In genomic region chr14:24435998-24436354, GRCh38 we compare ENCODE assay signal across 10 cellular contexts. TPM values are rescaled to one million over a fixed set of nuclear protein-coding genes. Genes with fewer than 3 reads are reported as not detected.
DNase-seq lines count a peak whose midpoint lies in the region; ATAC-seq, FAIRE-seq and TF ChIP-seq lines count a peak whose summit lies in the region.
"Had no signal": no experiment of that assay in that cellular context is flagged by ENCODE, and none has a peak within 500 bp of the region (broad histone marks: within the 10 kb centered on the region; RNA-seq: fewer than 3 reads in every experiment).

No MANE protein-coding gene starts in this region.

- no peaks in the 10 kb centered on the region for H3K79me1 ChIP-seq in trophoblast cell (ENCODE audit: low read length)

- TF ChIP-seq POLR2A in HepG2 (IDR thresholded peaks at IDR 0.05; ENCODE audit: insufficient read depth in 1 of 2, low read depth in 2 of 2, low read length in 2 of 2) (no peak), right lobe of liver (IDR thresholded peaks at IDR 0.05) (no peak), uterus (IDR thresholded peaks at IDR 0.05) (no peak), H54 (IDR thresholded peaks at IDR 0.05; ENCODE audit: low read depth, low read length) (no peak)

- H3K4me1 ChIP-seq in HepG2 (ENCODE audit: insufficient read depth, low read length) (peaks cover 26% of the 10 kb centered on the region), right lobe of liver (peaks cover 0 to 18% (median 5%) of the 10 kb centered on the region in 4 donors), neutrophil (ENCODE audit: control insufficient read depth in 1 of 2, insufficient read depth in 1 of 2, low read depth in 1 of 2, low read length in 1 of 2) (peaks cover 30 to 34% of the 10 kb centered on the region in 2 experiments), uterus (peaks cover 0 to 17% of the 10 kb centered on the region in 2 donors), trophoblast cell (ENCODE audit: control insufficient read depth in 1 of 2, insufficient read depth in 2 of 2, low read length in 2 of 2) (peaks cover 5 to 7% of the 10 kb centered on the region in 2 experiments)

- no peak overlapping the region for H3K14ac ChIP-seq in trophoblast cell (ENCODE audit: low read length)

- CTCF ChIA-PET in HepG2 (lab: Yijun Ruan, JAX; ENCODE audit: low intra/inter-chr PET ratio, low total read pairs), result interaction anchor here (0.8 to 11.8 kb wide), 6 partner anchors 24 to 120 kb away, joined by 3 to 295 read pairs (median 5); partner anchors contain the start of genes ADCY4 and NFATC4

- POLR2A ChIA-PET in HepG2 (lab: Yijun Ruan, JAX), result interaction anchor here (0.8 to 4.1 kb wide), 10 partner anchors 9 to 342 kb away, joined by 3 to 39 read pairs (median 7); partner anchors contain the start of genes CIDEB, IPO4, PCK2 and RABGGTA

- H3K23ac ChIP-seq in trophoblast cell (ENCODE audit: low read length), result no peak overlapping the region

- no peak overlapping the region for H3K18ac ChIP-seq in trophoblast cell (ENCODE audit: low read length)

- TF ChIP-seq EP300 in HepG2 (IDR thresholded peaks at IDR 0.05; ENCODE audit: low read depth in 2 of 2, low read length in 2 of 2) (no peak), HepG2 (CRISPR knock-in tag; IDR thresholded peaks at IDR 0.05; ENCODE audit: borderline replicate concordance) (no peak)

- no TSS peak for BruUV-seq in HepG2 (replicated peaks; lab: Mats Ljungman, UMichigan)

- H2BK12ac ChIP-seq in trophoblast cell (ENCODE audit: low read length), result no peak overlapping the region

- TF ChIP-seq RAD21 in HepG2 (CRISPR knock-in tag; IDR thresholded peaks at IDR 0.05), result no peak

- peaks cover 56 to 72% of the 10 kb centered on the region in 2 experiments for H3K36me3 ChIP-seq in HepG2 (replicated peaks in 1 of 2; ENCODE audit: control insufficient read depth in 1 of 2, insufficient read depth in 2 of 2, low read length in 2 of 2)
- H3K36me3 ChIP-seq in right lobe of liver, result peaks cover 0 to 73% (median 24%) of the 10 kb centered on the region in 4 donors
- H3K36me3 ChIP-seq in neutrophil, result peaks cover 93% of the 10 kb centered on the region
- no peaks in the 10 kb centered on the region for H3K36me3 ChIP-seq in uterus
- H3K36me3 ChIP-seq in trophoblast cell (ENCODE audit: control insufficient read depth in 1 of 2, insufficient read depth in 2 of 2, low read length in 2 of 2), result peaks cover 43 to 61% of the 10 kb centered on the region in 2 experiments

- no peak overlapping the region for H3K4me3 ChIP-seq in HepG2 (replicated peaks in 1 of 3; ENCODE audit: insufficient read depth in 1 of 3, low read depth in 2 of 3, low read length in 3 of 3)
- H3K4me3 ChIP-seq in right lobe of liver, result no peak overlapping the region
- H3K4me3 ChIP-seq in neutrophil (ENCODE audit: low read depth in 1 of 2, low read length in 1 of 2), result no peak overlapping the region
- H3K4me3 ChIP-seq in uterus, result no peak overlapping the region
- no peak overlapping the region for H3K4me3 ChIP-seq in trophoblast cell (ENCODE audit: low read depth, low read length)

- ATAC-seq in HepG2, result no peak
- no peak for ATAC-seq in right lobe of liver
- no peak for ATAC-seq in GM21825 (IDR thresholded peaks at IDR 0.05; ENCODE audit: unreplicated experiment)

- H2AFZ ChIP-seq in HepG2 (ENCODE audit: low read length), result no peak overlapping the region
- H2AFZ ChIP-seq in trophoblast cell (ENCODE audit: insufficient read depth, low read length, poor library complexity), result no peak overlapping the region

- in situ Hi-C loops in HepG2 (cut with HindIII; ENCODE audit: extremely low pct_ligation_motif_present, low pct_unique_long_range_greater_than_20kb), result loop anchor here (10.0 kb wide), 1 partner anchor 191 kb away; the partner anchor contains the start of gene TINF2

- no peak overlapping the region for H4K12ac ChIP-seq in trophoblast cell (ENCODE audit: low read depth, low read length)

- H2AK5ac ChIP-seq in trophoblast cell (ENCODE audit: low read length), result no peak overlapping the region

- no peak overlapping the region for H4K8ac ChIP-seq in trophoblast cell (ENCODE audit: low read depth, low read length)

- H3K27me3 ChIP-seq in HepG2 (ENCODE audit: control insufficient read depth in 1 of 2, insufficient read depth in 2 of 2, low read length in 2 of 2) (no peaks in the 10 kb centered on the region), right lobe of liver (no peaks in the 10 kb centered on the region), neutrophil (no peaks in the 10 kb centered on the region), uterus (no peaks in the 10 kb centered on the region), trophoblast cell (ENCODE audit: insufficient read depth, low read length) (no peaks in the 10 kb centered on the region)

- H3K27ac ChIP-seq in HepG2 (ENCODE audit: extremely low read length, insufficient read depth, low read length) (no peak overlapping the region), right lobe of liver (peak overlapping the region in 1 of 3 donors; percentile 4), neutrophil (peak overlapping the region; percentile 50), uterus (peak overlapping the region; percentile 58 to 74), trophoblast cell (ENCODE audit: low read depth, low read length) (no peak overlapping the region)

- DNase-seq in HepG2 (ENCODE audit: low spot score) (no peak), right lobe of liver (no peak), cerebellum (ENCODE audit: low spot score) (peak; percentile 7), uterus (no peak), trophoblast cell (no peak), H54 (ENCODE audit: insufficient read length, low spot score) (no peak)
- DNase-seq: activated CD4-positive, CD25-positive, alpha-beta regulatory T cell treated with anti-CD3 and anti-CD28 coated beads, Interleukin-2, amount 50 U/mL, for 72 hours; stimulated activated CD4-positive, alpha-beta T cell treated with anti-CD3 and anti-CD28 coated beads, Interleukin-12 subunit alpha, Interleukin-12 subunit beta, amount 100 ng/mL, for 4 hours had no signal

- no peak for TF ChIP-seq CTCF in HepG2 (CRISPR knock-in tag; IDR thresholded peaks at IDR 0.05)
- TF ChIP-seq CTCF in right lobe of liver (IDR thresholded peaks at IDR 0.05), result no peak
- no peak for TF ChIP-seq CTCF in neutrophil (IDR thresholded peaks at IDR 0.05)
- no peak for TF ChIP-seq CTCF in uterus (IDR thresholded peaks at IDR 0.05)

- H4K91ac ChIP-seq in trophoblast cell (ENCODE audit: low read depth, low read length), result no peak overlapping the region

- no peaks in the 10 kb centered on the region for H3K9me3 ChIP-seq in HepG2 (ENCODE audit: low read length)
- no peaks in the 10 kb centered on the region for H3K9me3 ChIP-seq in right lobe of liver
- no peaks in the 10 kb centered on the region for H3K9me3 ChIP-seq in neutrophil
- no peaks in the 10 kb centered on the region for H3K9me3 ChIP-seq in uterus
- no peaks in the 10 kb centered on the region for H3K9me3 ChIP-seq in trophoblast cell (ENCODE audit: insufficient read depth, low read depth, low read length)

- H3K4me2 ChIP-seq in HepG2 (ENCODE audit: low read depth, low read length) (no peak overlapping the region), trophoblast cell (ENCODE audit: low read length) (no peak overlapping the region)

- H2BK5ac ChIP-seq in trophoblast cell (ENCODE audit: low read depth, low read length, poor library complexity), result no peak overlapping the region

- no peak for FAIRE-seq in HepG2 (lab: Jason Lieb, UNC)
- FAIRE-seq in H54 (lab: Jason Lieb, UNC), result no peak

- peaks cover 4% of the 10 kb centered on the region for H3K79me2 ChIP-seq in HepG2 (ENCODE audit: insufficient read depth, low read length)
- H3K79me2 ChIP-seq in trophoblast cell (ENCODE audit: control insufficient read depth, insufficient read depth, low read length, poor library complexity), result no peaks in the 10 kb centered on the region

- no peak overlapping the region for H3K4ac ChIP-seq in trophoblast cell (ENCODE audit: low read depth, low read length)

- H3K9ac ChIP-seq in HepG2 (ENCODE audit: insufficient read depth, low read depth, low read length), result no peak overlapping the region
- no peak overlapping the region for H3K9ac ChIP-seq in trophoblast cell (ENCODE audit: low read length)

- H4K20me1 ChIP-seq in HepG2 (ENCODE audit: insufficient read depth, low read length), result peaks cover 16% of the 10 kb centered on the region

- 79% methylated on average over 6 of the region's 6 CpGs for WGBS in HepG2 (ENCODE audit: low lambda C conversion rate)
- WGBS in right lobe of liver (ENCODE audit: insufficient coverage, low coverage, low lambda C conversion rate, missing lambda C conversion rate), result 25% methylated on average over 4 of the region's 6 CpGs
- no CpG with 5 or more reads among the region's 6 CpGs for WGBS in trophoblast cell (ENCODE audit: extremely low coverage, insufficient coverage, insufficient read length)

- no peak overlapping the region for H2BK120ac ChIP-seq in trophoblast cell (ENCODE audit: insufficient read depth, low read length, poor library complexity)

- intact Hi-C loops in HepG2 (cut with micrococcal nuclease; ENCODE audit: unreplicated experiment) (loop anchor here (1.0 to 10.0 kb wide), 4 partner anchors 71 to 851 kb away; no protein-coding TSS in a partner anchor), right lobe of liver (cut with DNase I) (loop anchor here in 1 of 2 donors (5.0 kb wide), 1 partner anchor 104 kb away; no protein-coding TSS in a partner anchor), uterus (cut with DNase I; ENCODE audit: low total_unique reads) (loop anchor here (10.0 kb wide), 2 partner anchors 101 to 201 kb away; partner anchors contain the start of genes ADCY4, GMPR2, NEDD8 and RIPK3)

RNA-seq across cellular contexts. Expression of gene KHNYN, which starts 6.2 kb away (rescaled TPM):
- total RNA-seq in HepG2 (2016; rRNA removed; fragmentation: Illumina TruSeq; extraction: Trizol), result 72.2 and 75.7 TPM in 2 replicates
- total RNA-seq in HepG2 (2016; cell fraction: cytosol; rRNA removed; fragmentation: Illumina TruSeq; extraction: Trizol; ENCODE audit: low read depth), result 10.2 and 10.7 TPM in 2 replicates
- 60.0 and 78.8 TPM in 2 replicates for total RNA-seq in HepG2 (2016; cell fraction: insoluble cytoplasmic fraction; rRNA removed; fragmentation: Illumina TruSeq; extraction: Trizol)
- 35.9 and 40.5 TPM in 2 replicates for total RNA-seq in HepG2 (2016; cell fraction: membrane; rRNA removed; fragmentation: Illumina TruSeq; extraction: Trizol)
- total RNA-seq in HepG2 (2016; cell fraction: nucleus; rRNA removed; fragmentation: Illumina TruSeq; extraction: Trizol), result 62.0 and 78.7 TPM in 2 replicates
- polyA plus RNA-seq in HepG2 (2011; rRNA removed), result 52.8 and 76.4 TPM in 2 replicates
- 36.1 and 40.8 TPM in 2 replicates for polyA plus RNA-seq in HepG2 (2011; cell fraction: cytosol; rRNA removed)
- polyA plus RNA-seq in HepG2 (2011; cell fraction: nucleus; rRNA removed), result 158 and 160 TPM in 2 replicates
- 82.6 and 83.5 TPM in 2 replicates for polyA plus RNA-seq in HepG2 (2012)
- polyA plus RNA-seq in HepG2 (2016; cell fraction: cytosol; fragmentation: Illumina TruSeq; extraction: Trizol; ENCODE audit: low read depth), result 4.7 and 5.4 TPM in 2 replicates
- polyA plus RNA-seq in HepG2 (2016; cell fraction: insoluble cytoplasmic fraction; fragmentation: Illumina TruSeq; extraction: Trizol; ENCODE audit: low read depth), result 37.4 and 41.5 TPM in 2 replicates
- 19.0 and 20.9 TPM in 2 replicates for polyA plus RNA-seq in HepG2 (2016; cell fraction: membrane; fragmentation: Illumina TruSeq; extraction: Trizol; ENCODE audit: low read depth)
- polyA plus RNA-seq in HepG2 (2016; cell fraction: nucleus; fragmentation: Illumina TruSeq; extraction: Trizol; ENCODE audit: insufficient read depth, low read depth), result 71.6 and 72.4 TPM in 2 replicates
- 29.4 and 108 TPM in 2 replicates for polyA minus RNA-seq in HepG2 (2011; rRNA and poly(A)+ RNA removed; ENCODE audit: low replicate concordance)
- polyA minus RNA-seq in HepG2 (2011; cell fraction: cytosol; rRNA and poly(A)+ RNA removed), result 32.8 and 41.4 TPM in 2 replicates
- polyA minus RNA-seq in HepG2 (2011; cell fraction: nucleus; rRNA and poly(A)+ RNA removed), result 109 and 126 TPM in 2 replicates
- 10 to 100 TPM; 19.6 to 24.9 (median 21.4) TPM for total RNA-seq in right lobe of liver
- 21.9 TPM for total RNA-seq in cerebellum
- total RNA-seq in uterus, result 10 to 100 TPM; 16.5 to 88.6 (median 66.1) TPM
- polyA plus RNA-seq in trophoblast cell (2013), result 24.7 and 26.0 TPM in 2 replicates

RNA-seq across cellular contexts. Expression of gene CBLN3, which starts 6.5 kb away (rescaled TPM):
- 0.45 and 0.66 TPM in 2 replicates for total RNA-seq in HepG2 (2016; rRNA removed; fragmentation: Illumina TruSeq; extraction: Trizol)
- 0.62 and 0.81 TPM in 2 replicates for total RNA-seq in HepG2 (2016; cell fraction: cytosol; rRNA removed; fragmentation: Illumina TruSeq; extraction: Trizol; ENCODE audit: low read depth)
- total RNA-seq in HepG2 (2016; cell fraction: insoluble cytoplasmic fraction; rRNA removed; fragmentation: Illumina TruSeq; extraction: Trizol), result 0.58 and 0.78 TPM in 2 replicates
- 1.3 TPM in 2 replicates for total RNA-seq in HepG2 (2016; cell fraction: membrane; rRNA removed; fragmentation: Illumina TruSeq; extraction: Trizol)
- total RNA-seq in HepG2 (2016; cell fraction: nucleus; rRNA removed; fragmentation: Illumina TruSeq; extraction: Trizol), result 0.47 and 0.60 TPM in 2 replicates
- 0.74 and 0.98 TPM in 2 replicates for polyA plus RNA-seq in HepG2 (2011; rRNA removed)
- polyA plus RNA-seq in HepG2 (2011; cell fraction: cytosol; rRNA removed), result 0.71 and 0.97 TPM in 2 replicates
- polyA plus RNA-seq in HepG2 (2011; cell fraction: nucleus; rRNA removed), result 1.3 and 1.8 TPM in 2 replicates
- polyA plus RNA-seq in HepG2 (2012), result 0.77 and 1.9 TPM in 2 replicates
- polyA plus RNA-seq in HepG2 (2016; cell fraction: cytosol; fragmentation: Illumina TruSeq; extraction: Trizol; ENCODE audit: low read depth), result 0.70 and 0.86 TPM in 2 replicates
- polyA plus RNA-seq in HepG2 (2016; cell fraction: insoluble cytoplasmic fraction; fragmentation: Illumina TruSeq; extraction: Trizol; ENCODE audit: low read depth), result 0.62 and 1.3 TPM in 2 replicates
- polyA plus RNA-seq in HepG2 (2016; cell fraction: membrane; fragmentation: Illumina TruSeq; extraction: Trizol; ENCODE audit: low read depth), result 1.4 TPM in 2 replicates
- 1.3 and 1.6 TPM in 2 replicates for polyA plus RNA-seq in HepG2 (2016; cell fraction: nucleus; fragmentation: Illumina TruSeq; extraction: Trizol; ENCODE audit: insufficient read depth, low read depth)
- 0.37 and 0.92 TPM in 2 replicates for polyA minus RNA-seq in HepG2 (2011; rRNA and poly(A)+ RNA removed; ENCODE audit: low replicate concordance)
- polyA minus RNA-seq in HepG2 (2011; cell fraction: cytosol; rRNA and poly(A)+ RNA removed), result 0.30 and 0.35 TPM in 2 replicates
- 0.52 and 0.75 TPM in 2 replicates for polyA minus RNA-seq in HepG2 (2011; cell fraction: nucleus; rRNA and poly(A)+ RNA removed)
- 1 to 10 TPM in 4 of 6 experiments, under 1 TPM in 2; 0.74 to 1.8 (median 1.2) TPM for total RNA-seq in right lobe of liver
- total RNA-seq in cerebellum, result 0.91 TPM
- 1 to 10 TPM in 3 of 4 donors, not detected in 1; 1.3 to 3.3 (median 3.2) TPM for total RNA-seq in uterus
- 0.46 and 0.67 TPM in 2 replicates for polyA plus RNA-seq in trophoblast cell (2013)

RNA-seq across cellular contexts. Expression of gene SDR39U1, which starts 6.6 kb away (rescaled TPM):
- 25.0 and 34.4 TPM in 2 replicates for total RNA-seq in HepG2 (2016; rRNA removed; fragmentation: Illumina TruSeq; extraction: Trizol)
- 13.3 and 16.3 TPM in 2 replicates for total RNA-seq in HepG2 (2016; cell fraction: cytosol; rRNA removed; fragmentation: Illumina TruSeq; extraction: Trizol; ENCODE audit: low read depth)
- 19.5 and 33.3 TPM in 2 replicates for total RNA-seq in HepG2 (2016; cell fraction: insoluble cytoplasmic fraction; rRNA removed; fragmentation: Illumina TruSeq; extraction: Trizol)
- 24.0 and 26.0 TPM in 2 replicates for total RNA-seq in HepG2 (2016; cell fraction: membrane; rRNA removed; fragmentation: Illumina TruSeq; extraction: Trizol)
- total RNA-seq in HepG2 (2016; cell fraction: nucleus; rRNA removed; fragmentation: Illumina TruSeq; extraction: Trizol), result 44.1 and 45.4 TPM in 2 replicates
- polyA plus RNA-seq in HepG2 (2011; rRNA removed), result 129 and 163 TPM in 2 replicates
- polyA plus RNA-seq in HepG2 (2011; cell fraction: cytosol; rRNA removed), result 99.7 and 120 TPM in 2 replicates
- polyA plus RNA-seq in HepG2 (2011; cell fraction: nucleus; rRNA removed), result 808 and 816 TPM in 2 replicates
- 66.2 and 118 TPM in 2 replicates for polyA plus RNA-seq in HepG2 (2012)
- polyA plus RNA-seq in HepG2 (2016; cell fraction: cytosol; fragmentation: Illumina TruSeq; extraction: Trizol; ENCODE audit: low read depth), result 50.3 and 55.8 TPM in 2 replicates
- 73.2 and 88.2 TPM in 2 replicates for polyA plus RNA-seq in HepG2 (2016; cell fraction: insoluble cytoplasmic fraction; fragmentation: Illumina TruSeq; extraction: Trizol; ENCODE audit: low read depth)
- 64.6 and 72.1 TPM in 2 replicates for polyA plus RNA-seq in HepG2 (2016; cell fraction: membrane; fragmentation: Illumina TruSeq; extraction: Trizol; ENCODE audit: low read depth)
- 164 and 186 TPM in 2 replicates for polyA plus RNA-seq in HepG2 (2016; cell fraction: nucleus; fragmentation: Illumina TruSeq; extraction: Trizol; ENCODE audit: insufficient read depth, low read depth)
- 27.9 and 51.2 TPM in 2 replicates for polyA minus RNA-seq in HepG2 (2011; rRNA and poly(A)+ RNA removed; ENCODE audit: low replicate concordance)
- polyA minus RNA-seq in HepG2 (2011; cell fraction: cytosol; rRNA and poly(A)+ RNA removed), result 18.8 and 21.3 TPM in 2 replicates
- 95.4 and 110 TPM in 2 replicates for polyA minus RNA-seq in HepG2 (2011; cell fraction: nucleus; rRNA and poly(A)+ RNA removed)
- total RNA-seq in right lobe of liver, result 10 to 100 TPM; 24.9 to 32.8 (median 28.3) TPM
- 17.6 TPM for total RNA-seq in cerebellum
- total RNA-seq in uterus, result 10 to 100 TPM; 12.8 to 87.5 (median 33.0) TPM
- polyA plus RNA-seq in trophoblast cell (2013), result 25.9 and 26.1 TPM in 2 replicates

RNA-seq across cellular contexts. Expression of gene NYNRIN, which starts 37.2 kb away (rescaled TPM):
- 1.1 and 1.3 TPM in 2 replicates for total RNA-seq in HepG2 (2016; rRNA removed; fragmentation: Illumina TruSeq; extraction: Trizol)
- 0.09 and 0.10 TPM in 2 replicates for total RNA-seq in HepG2 (2016; cell fraction: cytosol; rRNA removed; fragmentation: Illumina TruSeq; extraction: Trizol; ENCODE audit: low read depth)
- 0.91 and 1.1 TPM in 2 replicates for total RNA-seq in HepG2 (2016; cell fraction: insoluble cytoplasmic fraction; rRNA removed; fragmentation: Illumina TruSeq; extraction: Trizol)
- total RNA-seq in HepG2 (2016; cell fraction: membrane; rRNA removed; fragmentation: Illumina TruSeq; extraction: Trizol), result 0.24 and 0.34 TPM in 2 replicates
- 1.0 and 1.4 TPM in 2 replicates for total RNA-seq in HepG2 (2016; cell fraction: nucleus; rRNA removed; fragmentation: Illumina TruSeq; extraction: Trizol)
- 0.63 and 0.95 TPM in 2 replicates for polyA plus RNA-seq in HepG2 (2011; rRNA removed)
- 0.39 and 0.44 TPM in 2 replicates for polyA plus RNA-seq in HepG2 (2011; cell fraction: cytosol; rRNA removed)
- 2.0 and 2.1 TPM in 2 replicates for polyA plus RNA-seq in HepG2 (2011; cell fraction: nucleus; rRNA removed)
- polyA plus RNA-seq in HepG2 (2012), result 1.8 and 5.9 TPM in 2 replicates
- polyA plus RNA-seq in HepG2 (2016; cell fraction: cytosol; fragmentation: Illumina TruSeq; extraction: Trizol; ENCODE audit: low read depth), result 0.07 and 0.08 TPM in 2 replicates
- polyA plus RNA-seq in HepG2 (2016; cell fraction: insoluble cytoplasmic fraction; fragmentation: Illumina TruSeq; extraction: Trizol; ENCODE audit: low read depth), result 0.72 and 0.83 TPM in 2 replicates
- 0.13 and 0.14 TPM in 2 replicates for polyA plus RNA-seq in HepG2 (2016; cell fraction: membrane; fragmentation: Illumina TruSeq; extraction: Trizol; ENCODE audit: low read depth)
- 1.2 and 1.5 TPM in 2 replicates for polyA plus RNA-seq in HepG2 (2016; cell fraction: nucleus; fragmentation: Illumina TruSeq; extraction: Trizol; ENCODE audit: insufficient read depth, low read depth)
- polyA minus RNA-seq in HepG2 (2011; rRNA and poly(A)+ RNA removed; ENCODE audit: low replicate concordance), result 2.4 TPM in 1 of 2 replicates, not detected in the other
- polyA minus RNA-seq in HepG2 (2011; cell fraction: cytosol; rRNA and poly(A)+ RNA removed), result 1.4 and 1.5 TPM in 2 replicates
- polyA minus RNA-seq in HepG2 (2011; cell fraction: nucleus; rRNA and poly(A)+ RNA removed), result 1.7 and 1.9 TPM in 2 replicates
- total RNA-seq in right lobe of liver, result 1 to 10 TPM; 1.8 to 6.1 (median 2.7) TPM
- total RNA-seq in cerebellum, result 31.8 TPM
- 10 to 100 TPM in 3 of 4 donors, 1 to 10 TPM in 1; 4.9 to 51.1 (median 27.3) TPM for total RNA-seq in uterus
- 28.6 and 29.2 TPM in 2 replicates for polyA plus RNA-seq in trophoblast cell (2013)

Comparison
In these comparisons a context has a peak if more than half of its experiments do, and no peak if none do; other contexts are left out.
1. H3K27ac ChIP-seq: peak in neutrophil (single experiment) and uterus (2 of 2); none in HepG2 (single experiment) and trophoblast cell (single experiment).